In the genomic region with DNA sequence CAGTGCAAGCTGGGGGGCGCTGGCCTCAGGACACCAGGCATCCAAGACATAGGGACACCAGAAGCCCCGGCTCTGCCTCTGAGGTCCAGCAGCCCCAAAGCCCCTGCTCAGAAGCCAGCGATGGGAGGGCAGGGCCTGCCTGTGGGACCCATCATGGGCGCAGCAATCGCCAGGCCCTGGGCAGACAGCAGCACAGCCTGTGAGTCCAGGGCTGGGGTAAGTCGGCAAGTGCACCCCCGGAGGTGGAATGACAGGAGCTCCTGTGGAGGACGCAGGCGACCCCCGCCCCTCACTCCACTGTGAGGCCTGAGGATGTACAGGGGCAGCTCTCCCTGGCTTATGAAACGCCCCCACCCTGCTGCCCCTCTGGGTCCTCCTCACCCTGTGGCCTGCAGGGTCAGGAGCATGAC, we compare ENCODE assay signal across 20 cellular contexts. TPM values are rescaled to one million over a fixed set of nuclear protein-coding genes. Genes with fewer than 3 reads are reported as not detected.
"Had no signal": no experiment of that assay in that cellular context is flagged by ENCODE, and none has a peak within 500 bp of the region (broad histone marks: within the 10 kb centered on the region; RNA-seq: fewer than 3 reads in every experiment).

No MANE protein-coding gene starts in this region.

- H3K4me3 Mint-ChIP-seq: activated CD4-positive, alpha-beta T cell treated with anti-CD3 and anti-CD28 coated beads, Interleukin-2, amount 10 ng/mL, durations not matched to agents 24 days and 14 days; activated CD8-positive, alpha-beta T cell treated with anti-CD3 and anti-CD28 coated beads, Interleukin-2, amount 10 ng/mL, durations not matched to agents 7 days and 5 days; activated naive CD4-positive, alpha-beta T cell treated with anti-CD3 and anti-CD28 coated beads, Interleukin-2, amount 10 ng/mL, durations not matched to agents 7 days and 5 days; central memory CD8-positive, alpha-beta T cell had no signal

- H3K9me3 ChIP-seq: ascending aorta, colonic mucosa, left lung, tibial nerve had no signal

- H3K4me1 Mint-ChIP-seq: activated CD4-positive, alpha-beta T cell treated with anti-CD3 and anti-CD28 coated beads, Interleukin-2, amount 10 ng/mL, durations not matched to agents 24 days and 14 days; central memory CD8-positive, alpha-beta T cell had no signal

- H3K27ac ChIP-seq: ascending aorta, colonic mucosa, left lung, parathyroid adenoma, tibial nerve had no signal

- H3K79me2 ChIP-seq: parathyroid adenoma had no signal

- H3K9ac ChIP-seq: parathyroid adenoma had no signal

- DNase-seq: activated CD4-positive, alpha-beta T cell treated with anti-CD3 and anti-CD28 coated beads, Interleukin-2, amount 10 ng/mL, durations not matched to agents 24 days and 14 days; activated CD8-positive, alpha-beta T cell treated with anti-CD3 and anti-CD28 coated beads, Interleukin-2, amount 10 ng/mL, durations not matched to agents 7 days and 5 days; activated effector memory CD4-positive, alpha-beta T cell treated with Interleukin-2 at 50 U/mL for 16 hours; activated naive CD4-positive, alpha-beta T cell treated with anti-CD3 and anti-CD28 coated beads, Interleukin-2, amount 10 ng/mL, durations not matched to agents 7 days and 5 days; activated T-cell treated with anti-CD3 and anti-CD28 coated beads, Interleukin-2, amount 50 U/mL, for 48 hours; colonic mucosa; erythroblast; kidney; left lung; mammary epithelial cell; naive B cell; stimulated activated CD8-positive, alpha-beta memory T cell treated with anti-CD3 and anti-CD28 coated beads, Interleukin-4, amount 100 ng/mL, for 48 hours; stimulated activated naive CD4-positive, alpha-beta T cell had no signal

- FAIRE-seq: endometrium, frontal cortex, kidney had no signal

- H3K27ac Mint-ChIP-seq: activated CD4-positive, alpha-beta T cell treated with anti-CD3 and anti-CD28 coated beads, Interleukin-2, amount 10 ng/mL, durations not matched to agents 24 days and 14 days; activated CD8-positive, alpha-beta T cell treated with anti-CD3 and anti-CD28 coated beads, Interleukin-2, amount 10 ng/mL, durations not matched to agents 7 days and 5 days; activated naive CD4-positive, alpha-beta T cell treated with anti-CD3 and anti-CD28 coated beads, Interleukin-2, amount 10 ng/mL, durations not matched to agents 7 days and 5 days had no signal

- H3K4me3 ChIP-seq: ascending aorta, colonic mucosa, left lung, tibial nerve had no signal

- H3K9me3 Mint-ChIP-seq: activated CD4-positive, alpha-beta T cell treated with anti-CD3 and anti-CD28 coated beads, Interleukin-2, amount 10 ng/mL, durations not matched to agents 24 days and 14 days; activated naive CD4-positive, alpha-beta T cell treated with anti-CD3 and anti-CD28 coated beads, Interleukin-2, amount 10 ng/mL, durations not matched to agents 7 days and 5 days; central memory CD8-positive, alpha-beta T cell had no signal

- H3K4me1 ChIP-seq: ascending aorta, colonic mucosa, parathyroid adenoma had no signal

- H2AFZ ChIP-seq: parathyroid adenoma had no signal

- H3K36me3 Mint-ChIP-seq: activated naive CD4-positive, alpha-beta T cell treated with anti-CD3 and anti-CD28 coated beads, Interleukin-2, amount 10 ng/mL, durations not matched to agents 7 days and 5 days; naive B cell had no signal

- H3K27me3 ChIP-seq: ascending aorta, colonic mucosa had no signal

- H3K27me3 Mint-ChIP-seq: activated CD4-positive, alpha-beta T cell treated with anti-CD3 and anti-CD28 coated beads, Interleukin-2, amount 10 ng/mL, durations not matched to agents 24 days and 14 days had no signal

- H3K36me3 ChIP-seq: ascending aorta, colonic mucosa, left lung, tibial nerve had no signal

RNA-seq across cellular contexts. Expression of a gene that starts 23.3 kb away (rescaled TPM):
- total RNA-seq: activated CD4-positive, alpha-beta T cell treated with anti-CD3 and anti-CD28 coated beads, Interleukin-2, amount 10 ng/mL, durations not matched to agents 24 days and 14 days; colonic mucosa; frontal cortex; mammary epithelial cell; tibial nerve had no signal
- polyA plus RNA-seq: adipose tissue, mammary epithelial cell had no signal
